ENCODE assay signal across 24 cellular contexts in genomic region chr16:81360135-81360534, GRCh38. TPM values are rescaled to one million over a fixed set of nuclear protein-coding genes. Genes with fewer than 3 reads are reported as not detected.
DNase-seq lines count a peak whose midpoint lies in the region; ATAC-seq, FAIRE-seq and TF ChIP-seq lines count a peak whose summit lies in the region.
"Had no signal": no experiment of that assay in that cellular context is flagged by ENCODE, and none has a peak within 500 bp of the region (broad histone marks: within the 10 kb centered on the region; RNA-seq: fewer than 3 reads in every experiment).

No MANE protein-coding gene starts in this region.

- TF ChIP-seq CTCF in A549 (IDR thresholded peaks at IDR 0.05) (no peak), IMR-90 (conservative IDR thresholded peaks at IDR 0.05; ENCODE audit: low read depth, low read length) (no peak)

- no peak overlapping the region for H3K4ac ChIP-seq in IMR-90 (ENCODE audit: low read depth, low read length)

- no peak overlapping the region for H4K8ac ChIP-seq in IMR-90 (ENCODE audit: low read depth in 2 of 2, low read length in 2 of 2)

- 91% methylated on average over 2 of the region's 2 CpGs for WGBS in A549 (ENCODE audit: missing lambda C conversion rate)
- WGBS in IMR-90 (ENCODE audit: extremely low coverage in 2 of 2, insufficient read length in 1 of 2), 2 experiments: no CpG with 5 or more reads among the region's 2 CpGs

- no peak for TF ChIP-seq POLR2A in A549 (IDR thresholded peaks at IDR 0.05; ENCODE audit: low read length)
- no peak for TF ChIP-seq POLR2A in IMR-90 (IDR thresholded peaks at IDR 0.05; ENCODE audit: low read depth, low read length)

- H3K4me1 Mint-ChIP-seq in central memory CD8-positive, alpha-beta T cell: no peaks in the 10 kb centered on the region
- H3K4me1 Mint-ChIP-seq: B cell; CD4-positive, alpha-beta memory T cell; CD8-positive, alpha-beta memory T cell had no signal

- no peak overlapping the region for H2AFZ ChIP-seq in IMR-90 (replicated peaks; ENCODE audit: low read length, poor library complexity)

- H3K9me3 ChIP-seq in A549 (no peaks in the 10 kb centered on the region), IMR-90 (ENCODE audit: control insufficient read depth, insufficient read depth, low read length) (no peaks in the 10 kb centered on the region)
- H3K9me3 ChIP-seq: BLaER1 treated with 17β-estradiol and CSF1 and Interleukin-3, amounts not matched to agents 10 nM and 100 nM had no signal

- no peak overlapping the region for H2BK5ac ChIP-seq in IMR-90 (ENCODE audit: low read depth, low read length, poor library complexity, severe bottlenecking)

- no peaks in the 10 kb centered on the region for H3K9me1 ChIP-seq in IMR-90 (ENCODE audit: insufficient read depth, low read length)

- H2BK20ac ChIP-seq in IMR-90 (ENCODE audit: low read depth, low read length): no peak overlapping the region

- no peaks in the 10 kb centered on the region for H3K4me1 ChIP-seq in A549
- no peaks in the 10 kb centered on the region for H3K4me1 ChIP-seq in IMR-90 (ENCODE audit: control insufficient read depth, insufficient read depth, low read length)
- H3K4me1 ChIP-seq: BLaER1 treated with 17β-estradiol and CSF1 and Interleukin-3, amounts not matched to agents 10 nM and 100 nM had no signal

- H4K91ac ChIP-seq in IMR-90 (ENCODE audit: insufficient read depth, low read depth, low read length): no peak overlapping the region

- H4K5ac ChIP-seq in IMR-90 (ENCODE audit: low read depth, low read length): no peak overlapping the region

- H3K79me1 ChIP-seq in IMR-90 (ENCODE audit: low read depth in 1 of 2, low read length in 2 of 2): no peaks in the 10 kb centered on the region; a peak in 1 of 4 replicates

- H3K14ac ChIP-seq in IMR-90 (replicated peaks; ENCODE audit: low read depth, low read length): no peak overlapping the region

- no peak overlapping the region for H2AK9ac ChIP-seq in IMR-90 (replicated peaks; ENCODE audit: low read depth, low read length, poor library complexity)

- POLR2A ChIA-PET in A549 (lab: Yijun Ruan, JAX): no interaction called here
- POLR2A ChIA-PET in IMR-90 (lab: Charles Lee; ENCODE audit: unreplicated experiment): no interaction called here

- H3K27me3 ChIP-seq in IMR-90 (ENCODE audit: control insufficient read depth, insufficient read depth, low read length): no peaks in the 10 kb centered on the region
- H3K27me3 ChIP-seq: BLaER1 treated with 17β-estradiol and CSF1 and Interleukin-3, amounts not matched to agents 10 nM and 100 nM had no signal

- dilution Hi-C loops in IMR-90 (cut with HindIII; ENCODE audit: low sequenced_read_pairs, unreplicated experiment): no loop called here

- peaks cover 20% of the 10 kb centered on the region for H3K36me3 ChIP-seq in IMR-90 (ENCODE audit: control insufficient read depth, insufficient read depth, low read length)

- no peak overlapping the region for H3K4me2 ChIP-seq in A549
- H3K4me2 ChIP-seq in IMR-90 (ENCODE audit: low read depth, low read length): no peak overlapping the region
- H3K4me2 ChIP-seq: BLaER1 treated with 17β-estradiol and CSF1 and Interleukin-3, amounts not matched to agents 10 nM and 100 nM had no signal

- no peak overlapping the region for H3K18ac ChIP-seq in IMR-90 (ENCODE audit: low read depth, low read length)

- H3K9me3 Mint-ChIP-seq in central memory CD8-positive, alpha-beta T cell: no peaks in the 10 kb centered on the region
- H3K9me3 Mint-ChIP-seq: CD8-positive, alpha-beta memory T cell had no signal

- H3K4me3 Mint-ChIP-seq in central memory CD8-positive, alpha-beta T cell: no peak overlapping the region
- H3K4me3 Mint-ChIP-seq: B cell; CD4-positive, alpha-beta memory T cell; CD8-positive, alpha-beta memory T cell had no signal

- in situ Hi-C loops in IMR-90 (cut with MboI; ENCODE audit: low sequenced_read_pairs): loop anchor here (10.0 kb wide), 1 partner anchor 515 kb away; no protein-coding TSS in a partner anchor

- no peak overlapping the region for H3K9ac ChIP-seq in IMR-90 (ENCODE audit: low read depth, low read length)
- H3K9ac ChIP-seq: BLaER1 treated with 17β-estradiol and CSF1 and Interleukin-3, amounts not matched to agents 10 nM and 100 nM had no signal

- DNase-seq in A549 (ENCODE audit: low read depth in 1 of 2, low spot score in 1 of 2) (no peak), IMR-90 (no peak), HuH-7 (ENCODE audit: low spot score) (no peak), NCI-H1417 (lab: John Stamatoyannopoulos, UW) (no peak)
- no peak for DNase-seq in central memory CD8-positive, alpha-beta T cell (ENCODE audit: low spot score in 2 of 2)
- DNase-seq: 8988T; AML-193; CD4-positive, alpha-beta memory T cell; CD8-positive, alpha-beta memory T cell; COR-L47; DMS 273 treated with DMSO at 0.1 percent for 48 hours; DMS153; DMS53; DMS79; DND-41; EL; GDM1 had no signal

- TF ChIP-seq RAD21 in A549 (conservative IDR thresholded peaks at IDR 0.05 in 1 of 2, IDR thresholded peaks at IDR 0.05 in 1 of 2): no peak
- TF ChIP-seq RAD21 in IMR-90 (IDR thresholded peaks at IDR 0.05; ENCODE audit: low read length): no peak

- H2BK15ac ChIP-seq in IMR-90 (ENCODE audit: low read depth, low read length): no peak overlapping the region

- no peak overlapping the region for H3K56ac ChIP-seq in IMR-90 (ENCODE audit: extremely low read depth, insufficient read depth, low read length)

- H3K23ac ChIP-seq in IMR-90 (ENCODE audit: low read depth, low read length): no peak overlapping the region

- H3K27ac ChIP-seq in A549 (no peak overlapping the region), IMR-90 (ENCODE audit: insufficient read depth, low read length) (no peak overlapping the region)
- H3K27ac ChIP-seq: BLaER1 treated with 17β-estradiol and CSF1 and Interleukin-3, amounts not matched to agents 10 nM and 100 nM; C4-2B had no signal

- TF ChIP-seq EP300 in A549 (IDR thresholded peaks at IDR 0.05): no peak

- no peak for FAIRE-seq in A549 (lab: Jason Lieb, UNC)
- FAIRE-seq: A204.1, GM12878, GM12892, GM18507 had no signal

- H3K4me3 ChIP-seq in A549 (no peak overlapping the region), IMR-90 (ENCODE audit: insufficient read depth, low read depth, low read length) (no peak overlapping the region)
- H3K4me3 ChIP-seq: BLaER1 treated with 17β-estradiol and CSF1 and Interleukin-3, amounts not matched to agents 10 nM and 100 nM; GM12878 had no signal

- H3K36me3 Mint-ChIP-seq in central memory CD8-positive, alpha-beta T cell (ENCODE audit: insufficient read depth): peaks cover 10% of the 10 kb centered on the region

- intact Hi-C loops in IMR-90 (cut with micrococcal nuclease): no loop called here

- 0 out of 2 replicates have a peak, but pooled peaks cover 2% of the 10 kb centered on the region for H4K20me1 ChIP-seq in IMR-90 (ENCODE audit: insufficient read depth, low read length)

- no peak overlapping the region for H2AK5ac ChIP-seq in IMR-90 (ENCODE audit: low read depth, low read length)

- no TSS peak for BruUV-seq in IMR-90 (replicated peaks; lab: Mats Ljungman, UMichigan)

- no peaks in the 10 kb centered on the region for H3K27me3 Mint-ChIP-seq in central memory CD8-positive, alpha-beta T cell
- H3K27me3 Mint-ChIP-seq: B cell; CD4-positive, alpha-beta memory T cell; CD8-positive, alpha-beta memory T cell had no signal

- H2BK120ac ChIP-seq in IMR-90 (ENCODE audit: low read depth, low read length): no peak overlapping the region

- ATAC-seq in A549 (no peak), IMR-90 (ENCODE audit: low read depth) (no peak)
- ATAC-seq in central memory CD8-positive, alpha-beta T cell (replicated peaks; ENCODE audit: extremely low read depth, poor library complexity, severe bottlenecking): no peak
- ATAC-seq: GM12878 had no signal

- peak overlapping the region; percentile 24 for H3K27ac Mint-ChIP-seq in central memory CD8-positive, alpha-beta T cell (ENCODE audit: low read depth)
- H3K27ac Mint-ChIP-seq: B cell had no signal

- CTCF ChIA-PET in A549 (lab: Yijun Ruan, JAX): interaction anchor here (0.6 to 0.7 kb wide), 2 partner anchors 349 to 384 kb away, joined by 4 read pairs; no protein-coding TSS in a partner anchor
- CTCF ChIA-PET in IMR-90 (lab: Yijun Ruan, JAX): interaction anchor here (0.6 kb wide), 1 partner anchor 326 kb away, joined by 3 read pairs; no protein-coding TSS in a partner anchor

TF ChIP-seq in A549, 52 proteins besides CTCF, POLR2A, EP300 and RAD21:
- no peak for TF ChIP-seq BCL3 (IDR thresholded peaks at IDR 0.05)
- peak; percentile 79 for TF ChIP-seq MAFK (IDR thresholded peaks at IDR 0.05; ENCODE audit: partially characterized antibody)
- TF ChIP-seq BHLHE40 (IDR thresholded peaks at IDR 0.05; ENCODE audit: low read depth, low read length): no peak

TF ChIP-seq in IMR-90, 13 proteins besides CTCF, POLR2A, EP300 and RAD21:
- no peak for TF ChIP-seq USF2 (IDR thresholded peaks at IDR 0.05; ENCODE audit: low read depth, low read length)
- TF ChIP-seq CEBPB (IDR thresholded peaks at IDR 0.05; ENCODE audit: low read depth, low read length): no peak
- peak; percentile 81 for TF ChIP-seq MAFK (IDR thresholded peaks at IDR 0.05; ENCODE audit: low read depth, low read length)
- no peak for TF ChIP-seq SMC3 (IDR thresholded peaks at IDR 0.05; ENCODE audit: low read depth, low read length)
TF ChIP-seq in IMR-90: peak in this region for 1.

RNA-seq across cellular contexts. Expression of gene GAN, which starts 45.4 kb away (rescaled TPM):
- polyA plus RNA-seq in A549 (2011; rRNA removed): 6.5 and 8.1 TPM in 2 replicates
- polyA plus RNA-seq in A549 (2012; cell fraction: cytosol; rRNA removed): 1.2 and 1.3 TPM in 2 replicates
- polyA plus RNA-seq in A549 (2012; cell fraction: nucleus; rRNA removed): 1.5 and 1.9 TPM in 2 replicates
- polyA plus RNA-seq in A549 (2017; fragmentation: RNase III; extraction: RNeasy Plus Mini Kit Qiagen cat#74134 plus additional on column Dnase treatment): 2.5 to 2.8 TPM (median 2.8 TPM) in 3 replicates
- 19.2 and 24.0 TPM in 2 replicates for polyA minus RNA-seq in A549 (2011; rRNA and poly(A)+ RNA removed)
- 5.7 and 9.2 TPM in 2 replicates for total RNA-seq in IMR-90 (2012; rRNA removed)
- 1.0 and 1.1 TPM in 2 replicates for polyA plus RNA-seq in IMR-90 (2012; rRNA removed)
- 0.35 and 0.37 TPM in 2 replicates for polyA plus RNA-seq in IMR-90 (2012; cell fraction: cytosol; rRNA removed)
- 1.0 and 1.9 TPM in 2 replicates for polyA plus RNA-seq in IMR-90 (2012; cell fraction: nucleus; rRNA removed; ENCODE audit: low replicate concordance)
